In the genomic region with DNA sequence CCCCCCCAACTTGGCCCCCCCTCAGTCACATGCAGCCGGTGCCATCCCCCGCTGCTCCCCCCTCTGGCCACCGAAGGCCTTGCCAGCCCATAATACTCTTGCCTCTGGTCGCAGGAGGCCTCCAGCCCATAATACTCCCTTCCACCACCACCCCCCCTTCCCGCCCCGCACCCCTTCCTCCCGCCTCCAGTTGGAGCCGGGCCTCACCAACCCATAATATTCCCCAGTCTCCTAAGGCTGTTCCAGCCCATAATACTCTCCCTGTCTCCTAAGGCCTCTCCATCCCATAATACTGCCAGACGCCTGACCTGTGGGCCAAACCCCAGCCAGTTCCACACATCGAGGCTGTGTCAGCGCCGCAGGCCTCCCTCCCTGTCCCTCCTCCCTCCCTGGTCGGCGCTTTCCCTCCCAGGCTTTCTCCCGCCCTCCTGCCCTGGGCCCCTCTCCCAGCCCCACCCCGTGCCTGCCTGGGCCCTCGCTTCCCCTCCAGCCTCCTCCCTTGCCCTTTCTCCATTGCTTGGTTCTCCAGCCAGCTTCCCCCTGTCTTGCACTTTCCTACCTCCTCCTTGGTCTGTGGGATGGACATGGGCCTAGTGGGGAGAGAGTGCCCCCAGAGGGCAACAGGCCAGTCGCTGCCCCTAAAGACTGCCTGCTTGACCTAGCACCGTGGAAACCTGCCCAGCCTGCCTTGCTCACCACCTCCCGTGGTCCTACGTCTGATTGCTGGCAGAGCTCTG, we compare ENCODE assay signal across 1 cellular context.
A peak's percentile ranks its signal among the peaks of the same experiment; 100 is the strongest.
TF ChIP-seq lines count a peak whose summit lies in the region.

No MANE protein-coding gene starts in this region.

TF ChIP-seq in SK-N-SH, 30 proteins besides CTCF, POLR2A, EP300 and RAD21 (continued from another document):
- TF ChIP-seq, protein P1, sequence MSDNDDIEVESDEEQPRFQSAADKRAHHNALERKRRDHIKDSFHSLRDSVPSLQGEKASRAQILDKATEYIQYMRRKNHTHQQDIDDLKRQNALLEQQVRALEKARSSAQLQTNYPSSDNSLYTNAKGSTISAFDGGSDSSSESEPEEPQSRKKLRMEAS (IDR thresholded peaks at IDR 0.05; ENCODE audit: low read depth), result 0 out of 2 replicates have a peak, but pooled peaks have one; percentile 22
- TF ChIP-seq RFX5 (IDR thresholded peaks at IDR 0.05; ENCODE audit: low read length) (no peak), TEAD4 (IDR thresholded peaks at IDR 0.05; ENCODE audit: borderline replicate concordance, insufficient read depth) (0 out of 2 replicates have a peak, but pooled peaks have one; percentile 5), NFIC (IDR thresholded peaks at IDR 0.05; ENCODE audit: borderline replicate concordance) (no peak; the same call in 1 of the 2 replicates), NRF1 (IDR thresholded peaks at IDR 0.05; ENCODE audit: low read depth, low read length) (no peak), EZH2phosphoT487 (IDR thresholded peaks at IDR 0.05; ENCODE audit: borderline replicate concordance, low read depth) (no peak), FOXM1 (IDR thresholded peaks at IDR 0.05; ENCODE audit: low read depth) (no peak), SMC3 (IDR thresholded peaks at IDR 0.05; ENCODE audit: low read depth, low read length) (no peak), MEF2A (IDR thresholded peaks at IDR 0.05; ENCODE audit: borderline replicate concordance, low read depth) (no peak), TAF1 (IDR thresholded peaks at IDR 0.05; ENCODE audit: borderline replicate concordance, low read depth, low read length) (no peak), POLR2AphosphoS5 (IDR thresholded peaks at IDR 0.05; ENCODE audit: low read depth, low read length) (no peak; the same call in 1 of the 2 replicates), FOXJ3 (CRISPR knock-in tag; IDR thresholded peaks at IDR 0.05) (no peak), ELF1 (IDR thresholded peaks at IDR 0.05) (no peak), YY1 (IDR thresholded peaks at IDR 0.05; ENCODE audit: low read depth) (no peak), SIN3A (IDR thresholded peaks at IDR 0.05; ENCODE audit: borderline replicate concordance, low read depth, low read length) (0 out of 2 replicates have a peak, but pooled peaks have one; percentile 43), MXI1 (IDR thresholded peaks at IDR 0.05; ENCODE audit: low read depth, low read length) (no peak), JUND (IDR thresholded peaks at IDR 0.05) (no peak), RCOR1 (IDR thresholded peaks at IDR 0.05; ENCODE audit: low read length) (peak; percentile 58), RXRA (IDR thresholded peaks at IDR 0.05; ENCODE audit: borderline replicate concordance, low read depth) (no peak; the same call in 1 of the 2 replicates), FOSL2 (IDR thresholded peaks at IDR 0.05; ENCODE audit: borderline replicate concordance, low read depth) (no peak), CHD2 (IDR thresholded peaks at IDR 0.05; ENCODE audit: low read length, partially characterized antibody) (peak; percentile 6), GATA2 (CRISPR knock-in tag; IDR thresholded peaks at IDR 0.05) (no peak), TCF12 (IDR thresholded peaks at IDR 0.05) (no peak)
- TF ChIP-seq, protein P2, sequence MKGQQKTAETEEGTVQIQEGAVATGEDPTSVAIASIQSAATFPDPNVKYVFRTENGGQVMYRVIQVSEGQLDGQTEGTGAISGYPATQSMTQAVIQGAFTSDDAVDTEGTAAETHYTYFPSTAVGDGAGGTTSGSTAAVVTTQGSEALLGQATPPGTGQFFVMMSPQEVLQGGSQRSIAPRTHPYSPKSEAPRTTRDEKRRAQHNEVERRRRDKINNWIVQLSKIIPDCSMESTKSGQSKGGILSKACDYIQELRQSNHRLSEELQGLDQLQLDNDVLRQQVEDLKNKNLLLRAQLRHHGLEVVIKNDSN (IDR thresholded peaks at IDR 0.05; ENCODE audit: borderline replicate concordance, low read depth), result peak; percentile 43; the same call in 1 of the 2 replicates
- TF ChIP-seq, protein P3, sequence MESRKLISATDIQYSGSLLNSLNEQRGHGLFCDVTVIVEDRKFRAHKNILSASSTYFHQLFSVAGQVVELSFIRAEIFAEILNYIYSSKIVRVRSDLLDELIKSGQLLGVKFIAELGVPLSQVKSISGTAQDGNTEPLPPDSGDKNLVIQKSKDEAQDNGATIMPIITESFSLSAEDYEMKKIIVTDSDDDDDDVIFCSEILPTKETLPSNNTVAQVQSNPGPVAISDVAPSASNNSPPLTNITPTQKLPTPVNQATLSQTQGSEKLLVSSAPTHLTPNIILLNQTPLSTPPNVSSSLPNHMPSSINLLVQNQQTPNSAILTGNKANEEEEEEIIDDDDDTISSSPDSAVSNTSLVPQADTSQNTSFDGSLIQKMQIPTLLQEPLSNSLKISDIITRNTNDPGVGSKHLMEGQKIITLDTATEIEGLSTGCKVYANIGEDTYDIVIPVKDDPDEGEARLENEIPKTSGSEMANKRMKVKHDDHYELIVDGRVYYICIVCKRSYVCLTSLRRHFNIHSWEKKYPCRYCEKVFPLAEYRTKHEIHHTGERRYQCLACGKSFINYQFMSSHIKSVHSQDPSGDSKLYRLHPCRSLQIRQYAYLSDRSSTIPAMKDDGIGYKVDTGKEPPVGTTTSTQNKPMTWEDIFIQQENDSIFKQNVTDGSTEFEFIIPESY (IDR thresholded peaks at IDR 0.05; ENCODE audit: borderline replicate concordance, low read depth), result no peak
- TF ChIP-seq, protein P4, sequence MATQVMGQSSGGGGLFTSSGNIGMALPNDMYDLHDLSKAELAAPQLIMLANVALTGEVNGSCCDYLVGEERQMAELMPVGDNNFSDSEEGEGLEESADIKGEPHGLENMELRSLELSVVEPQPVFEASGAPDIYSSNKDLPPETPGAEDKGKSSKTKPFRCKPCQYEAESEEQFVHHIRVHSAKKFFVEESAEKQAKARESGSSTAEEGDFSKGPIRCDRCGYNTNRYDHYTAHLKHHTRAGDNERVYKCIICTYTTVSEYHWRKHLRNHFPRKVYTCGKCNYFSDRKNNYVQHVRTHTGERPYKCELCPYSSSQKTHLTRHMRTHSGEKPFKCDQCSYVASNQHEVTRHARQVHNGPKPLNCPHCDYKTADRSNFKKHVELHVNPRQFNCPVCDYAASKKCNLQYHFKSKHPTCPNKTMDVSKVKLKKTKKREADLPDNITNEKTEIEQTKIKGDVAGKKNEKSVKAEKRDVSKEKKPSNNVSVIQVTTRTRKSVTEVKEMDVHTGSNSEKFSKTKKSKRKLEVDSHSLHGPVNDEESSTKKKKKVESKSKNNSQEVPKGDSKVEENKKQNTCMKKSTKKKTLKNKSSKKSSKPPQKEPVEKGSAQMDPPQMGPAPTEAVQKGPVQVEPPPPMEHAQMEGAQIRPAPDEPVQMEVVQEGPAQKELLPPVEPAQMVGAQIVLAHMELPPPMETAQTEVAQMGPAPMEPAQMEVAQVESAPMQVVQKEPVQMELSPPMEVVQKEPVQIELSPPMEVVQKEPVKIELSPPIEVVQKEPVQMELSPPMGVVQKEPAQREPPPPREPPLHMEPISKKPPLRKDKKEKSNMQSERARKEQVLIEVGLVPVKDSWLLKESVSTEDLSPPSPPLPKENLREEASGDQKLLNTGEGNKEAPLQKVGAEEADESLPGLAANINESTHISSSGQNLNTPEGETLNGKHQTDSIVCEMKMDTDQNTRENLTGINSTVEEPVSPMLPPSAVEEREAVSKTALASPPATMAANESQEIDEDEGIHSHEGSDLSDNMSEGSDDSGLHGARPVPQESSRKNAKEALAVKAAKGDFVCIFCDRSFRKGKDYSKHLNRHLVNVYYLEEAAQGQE (IDR thresholded peaks at IDR 0.05; ENCODE audit: low read depth, low read length), result no peak
- TF ChIP-seq, protein P5, sequence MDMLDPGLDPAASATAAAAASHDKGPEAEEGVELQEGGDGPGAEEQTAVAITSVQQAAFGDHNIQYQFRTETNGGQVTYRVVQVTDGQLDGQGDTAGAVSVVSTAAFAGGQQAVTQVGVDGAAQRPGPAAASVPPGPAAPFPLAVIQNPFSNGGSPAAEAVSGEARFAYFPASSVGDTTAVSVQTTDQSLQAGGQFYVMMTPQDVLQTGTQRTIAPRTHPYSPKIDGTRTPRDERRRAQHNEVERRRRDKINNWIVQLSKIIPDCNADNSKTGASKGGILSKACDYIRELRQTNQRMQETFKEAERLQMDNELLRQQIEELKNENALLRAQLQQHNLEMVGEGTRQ (IDR thresholded peaks at IDR 0.05; ENCODE audit: borderline replicate concordance, low read depth, low read length), result no peak
